ENCODE assay signal across 15 cellular contexts in the genomic region with DNA sequence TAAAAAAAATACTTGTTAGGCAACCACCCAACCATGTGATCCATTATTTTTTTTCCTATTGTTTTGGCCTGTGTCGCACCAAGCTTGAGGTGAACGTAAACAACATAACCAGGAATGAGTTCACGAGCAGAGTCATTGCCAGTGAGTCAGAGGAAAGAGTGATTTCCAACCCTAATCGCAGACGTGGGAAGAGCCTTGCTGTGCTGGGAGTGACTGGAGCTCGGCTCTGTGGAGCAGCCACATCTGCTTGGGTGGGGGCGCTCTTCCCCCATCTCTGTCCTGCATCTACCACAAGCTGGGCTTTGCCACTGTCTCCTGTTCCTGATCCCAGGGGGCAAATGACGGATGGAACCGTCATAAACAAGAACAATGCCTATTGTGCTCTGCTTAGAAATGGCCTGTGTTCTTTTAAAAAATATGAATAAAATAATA.
DNase-seq lines count a peak whose midpoint lies in the region; ATAC-seq, FAIRE-seq and TF ChIP-seq lines count a peak whose summit lies in the region.
"Had no signal": no experiment of that assay in that cellular context is flagged by ENCODE, and none has a peak within 500 bp of the region (broad histone marks: within the 10 kb centered on the region; RNA-seq: fewer than 3 reads in every experiment).

No MANE protein-coding gene starts in this region.

- H3K79me2 ChIP-seq in endothelial cell of umbilical vein (ENCODE audit: control insufficient read depth, insufficient read depth, low read length) (no peaks in the 10 kb centered on the region), neural progenitor cell (ENCODE audit: low read depth) (no peaks in the 10 kb centered on the region)

- H2AFZ ChIP-seq in endothelial cell of umbilical vein (ENCODE audit: low read depth, low read length) (no peak overlapping the region), neural progenitor cell (replicated peaks) (peak overlapping the region; percentile 71), neuronal stem cell (ENCODE audit: low read length) (no peak overlapping the region)

- no TSS peak for BruUV-seq in endothelial cell of umbilical vein (replicated peaks; lab: Mats Ljungman, UMichigan)

- H3K4ac ChIP-seq in neuronal stem cell (ENCODE audit: low read length): no peak overlapping the region

- intact Hi-C loops in endothelial cell of umbilical vein (cut with micrococcal nuclease): no loop called here

- H3K4me1 Mint-ChIP-seq in neural progenitor cell: peaks cover 7% of the 10 kb centered on the region
- H3K4me1 Mint-ChIP-seq in T-helper 2 cell treated with Interferon-gamma antibody and Interleukin-4, amounts not matched to agents 5 μg/mL and 100 μg/mL, for 36 hours (ENCODE audit: low read depth): no peaks in the 10 kb centered on the region
- H3K4me1 Mint-ChIP-seq in CD8-positive, alpha-beta memory T cell: no peaks in the 10 kb centered on the region

- H3K9me3 Mint-ChIP-seq in neural progenitor cell: no peaks in the 10 kb centered on the region
- H3K9me3 Mint-ChIP-seq in T-helper 2 cell treated with Interferon-gamma antibody and Interleukin-4, amounts not matched to agents 5 μg/mL and 100 μg/mL, for 36 hours: no peaks in the 10 kb centered on the region
- H3K9me3 Mint-ChIP-seq in CD8-positive, alpha-beta memory T cell: no peaks in the 10 kb centered on the region

- peaks cover 5% of the 10 kb centered on the region for H3F3A ChIP-seq in neural progenitor cell (ENCODE audit: low read depth)

- H3K27me3 ChIP-seq in endothelial cell of umbilical vein (ENCODE audit: control insufficient read depth in 2 of 2, insufficient read depth in 2 of 2, low read length in 2 of 2) (no peaks in the 10 kb centered on the region), neural progenitor cell (no peaks in the 10 kb centered on the region), neuronal stem cell (ENCODE audit: control insufficient read depth in 3 of 3, insufficient read depth in 3 of 3, low read depth in 1 of 3, low read length in 3 of 3) (no peaks in the 10 kb centered on the region)
- H3K27me3 ChIP-seq in CD8-positive, alpha-beta memory T cell (ENCODE audit: insufficient read depth, low read length, poor library complexity, severe bottlenecking): no peaks in the 10 kb centered on the region
- H3K27me3 ChIP-seq: sigmoid colon had no signal

- no peaks in the 10 kb centered on the region for H3K27me3 Mint-ChIP-seq in neural progenitor cell (ENCODE audit: insufficient read depth, low read depth)
- H3K27me3 Mint-ChIP-seq in T-helper 2 cell treated with Interferon-gamma antibody and Interleukin-4, amounts not matched to agents 5 μg/mL and 100 μg/mL, for 36 hours (ENCODE audit: low read depth): no peaks in the 10 kb centered on the region
- H3K27me3 Mint-ChIP-seq in CD8-positive, alpha-beta memory T cell: peaks cover 2 to 4% of the 10 kb centered on the region in 2 donors

- no peak overlapping the region for H3K4me3 ChIP-seq in endothelial cell of umbilical vein (replicated peaks in 1 of 3; ENCODE audit: insufficient read depth in 1 of 3, low read depth in 1 of 3, low read length in 3 of 3)
- H3K4me3 ChIP-seq in neural progenitor cell: no peak overlapping the region
- no peak overlapping the region for H3K4me3 ChIP-seq in CD8-positive, alpha-beta memory T cell (ENCODE audit: low read length)
- H3K4me3 ChIP-seq in neuronal stem cell (ENCODE audit: low read length in 2 of 2): no peak overlapping the region
- H3K4me3 ChIP-seq: left ventricle myocardium inferior, sigmoid colon had no signal

- TF ChIP-seq CTCF in endothelial cell of umbilical vein (IDR thresholded peaks at IDR 0.05; ENCODE audit: extremely low read depth in 1 of 2, insufficient read depth in 1 of 2, low read depth in 1 of 2, low read length in 2 of 2) (no peak), neural progenitor cell (IDR thresholded peaks at IDR 0.05) (peak; percentile 31)

- H3K27ac ChIP-seq in endothelial cell of umbilical vein (ENCODE audit: insufficient read depth, low read depth, low read length) (no peak overlapping the region), neural progenitor cell (no peak overlapping the region), neuronal stem cell (replicated peaks; ENCODE audit: low read length) (no peak overlapping the region)
- no peak overlapping the region for H3K27ac ChIP-seq in CD8-positive, alpha-beta memory T cell (ENCODE audit: low read depth, low read length)
- H3K27ac ChIP-seq: left ventricle myocardium inferior, sigmoid colon had no signal

- no peak overlapping the region for H2BK12ac ChIP-seq in neuronal stem cell (ENCODE audit: low read length)

- H3K9me1 ChIP-seq in endothelial cell of umbilical vein (replicated peaks; ENCODE audit: control insufficient read depth, extremely low read depth, insufficient read depth, low read length): no peaks in the 10 kb centered on the region

- H4K20me1 ChIP-seq in endothelial cell of umbilical vein (replicated peaks; ENCODE audit: control insufficient read depth, extremely low read depth, insufficient read depth, low read length): no peaks in the 10 kb centered on the region
- no peaks in the 10 kb centered on the region for H4K20me1 ChIP-seq in neural progenitor cell (ENCODE audit: low read depth)

- no peak overlapping the region for H4K91ac ChIP-seq in neuronal stem cell (ENCODE audit: low read depth, low read length, poor library complexity)

- no peak overlapping the region for H2AK5ac ChIP-seq in neuronal stem cell (ENCODE audit: low read depth, low read length)

- no peaks in the 10 kb centered on the region for H3K4me1 ChIP-seq in endothelial cell of umbilical vein (ENCODE audit: control insufficient read depth, extremely low read depth, insufficient read depth, low read length)
- H3K4me1 ChIP-seq in neural progenitor cell: peaks cover 14% of the 10 kb centered on the region
- no peaks in the 10 kb centered on the region for H3K4me1 ChIP-seq in CD8-positive, alpha-beta memory T cell (ENCODE audit: insufficient read depth, low read length)
- peaks cover 0 to 7% of the 10 kb centered on the region in 2 donors for H3K4me1 ChIP-seq in neuronal stem cell (ENCODE audit: control insufficient read depth in 2 of 2, insufficient read depth in 1 of 2, low read depth in 1 of 2, low read length in 2 of 2)
- H3K4me1 ChIP-seq: left ventricle myocardium inferior, sigmoid colon had no signal

- H3K9me3 ChIP-seq in endothelial cell of umbilical vein (replicated peaks; ENCODE audit: control insufficient read depth, insufficient read depth, low read length) (no peaks in the 10 kb centered on the region), neural progenitor cell (ENCODE audit: low read depth) (no peaks in the 10 kb centered on the region), neuronal stem cell (replicated peaks in 1 of 2; ENCODE audit: control insufficient read depth in 2 of 2, insufficient read depth in 1 of 2, low read depth in 1 of 2, low read length in 2 of 2) (no peaks in the 10 kb centered on the region)
- no peaks in the 10 kb centered on the region for H3K9me3 ChIP-seq in CD8-positive, alpha-beta memory T cell (ENCODE audit: low read length)
- H3K9me3 ChIP-seq: left ventricle myocardium inferior, sigmoid colon had no signal

- no peak overlapping the region for H3K23ac ChIP-seq in neuronal stem cell (ENCODE audit: low read depth, low read length, poor library complexity)

- no peak for TF ChIP-seq POLR2A in endothelial cell of umbilical vein (IDR thresholded peaks at IDR 0.05; ENCODE audit: low read depth, low read length)

- H2BK5ac ChIP-seq in neuronal stem cell (ENCODE audit: low read length): no peak overlapping the region

- no peak overlapping the region for H3K27ac Mint-ChIP-seq in neural progenitor cell
- no peak overlapping the region for H3K27ac Mint-ChIP-seq in T-helper 2 cell treated with Interferon-gamma antibody and Interleukin-4, amounts not matched to agents 5 μg/mL and 100 μg/mL, for 36 hours
- H3K27ac Mint-ChIP-seq in CD8-positive, alpha-beta memory T cell: no peak overlapping the region
- H3K27ac Mint-ChIP-seq: activated T-cell treated with anti-CD3 and anti-CD28 coated beads, Interleukin-2, amount 50 U/mL, for 72 hours had no signal

- no peak overlapping the region for H2BK15ac ChIP-seq in neuronal stem cell (ENCODE audit: low read length)

- H3K79me1 ChIP-seq in neuronal stem cell (ENCODE audit: low read depth, low read length): no peaks in the 10 kb centered on the region

- H3K18ac ChIP-seq in neuronal stem cell (ENCODE audit: low read length): no peak overlapping the region

- no peak for ATAC-seq in GM21619 (IDR thresholded peaks at IDR 0.05; ENCODE audit: unreplicated experiment)
- ATAC-seq: activated T-cell treated with anti-CD3 and anti-CD28 coated beads, Interleukin-2, amount 50 U/mL, for 72 hours had no signal

- no peaks in the 10 kb centered on the region for H3K36me3 Mint-ChIP-seq in neural progenitor cell
- no peaks in the 10 kb centered on the region for H3K36me3 Mint-ChIP-seq in T-helper 2 cell treated with Interferon-gamma antibody and Interleukin-4, amounts not matched to agents 5 μg/mL and 100 μg/mL, for 36 hours (ENCODE audit: low read depth)
- no peaks in the 10 kb centered on the region for H3K36me3 Mint-ChIP-seq in CD8-positive, alpha-beta memory T cell

- no peak overlapping the region for H4K8ac ChIP-seq in neuronal stem cell (ENCODE audit: low read depth, low read length)

- CTCF ChIA-PET in endothelial cell of umbilical vein (lab: Charles Lee): no interaction called here
- CTCF ChIA-PET in CD8-positive, alpha-beta memory T cell (lab: Charles Lee): no interaction called here

- POLR2A ChIA-PET in endothelial cell of umbilical vein (lab: Charles Lee): no interaction called here
- POLR2A ChIA-PET in CD8-positive, alpha-beta memory T cell (lab: Charles Lee): no interaction called here

- H3K9ac ChIP-seq in endothelial cell of umbilical vein (replicated peaks; ENCODE audit: extremely low read depth, insufficient read depth, low read length) (no peak overlapping the region), neural progenitor cell (no peak overlapping the region), neuronal stem cell (ENCODE audit: low read depth, low read length, poor library complexity) (no peak overlapping the region)

- H3K36me3 ChIP-seq in endothelial cell of umbilical vein (ENCODE audit: control insufficient read depth in 2 of 2, extremely low read depth in 1 of 2, insufficient read depth in 2 of 2, low read length in 2 of 2) (no peaks in the 10 kb centered on the region), neural progenitor cell (no peaks in the 10 kb centered on the region), neuronal stem cell (replicated peaks in 1 of 2; ENCODE audit: control insufficient read depth in 2 of 2, insufficient read depth in 2 of 2, low read length in 2 of 2) (no peaks in the 10 kb centered on the region)
- no peaks in the 10 kb centered on the region for H3K36me3 ChIP-seq in CD8-positive, alpha-beta memory T cell (ENCODE audit: insufficient read depth, low read length)
- H3K36me3 ChIP-seq: left ventricle myocardium inferior, sigmoid colon had no signal

- dilution Hi-C loops in endothelial cell of umbilical vein (cut with MboI; ENCODE audit: extremely low pct_ligation_motif_present, low sequenced_read_pairs): no loop called here

- WGBS in neuronal stem cell (ENCODE audit: extremely low coverage in 2 of 2, insufficient read length in 2 of 2, insufficient replicate concordance in 1 of 2), 2 donors: no CpG with 5 or more reads among the region's 9 CpGs

- no peak overlapping the region for H3K4me3 Mint-ChIP-seq in neural progenitor cell
- no peak overlapping the region for H3K4me3 Mint-ChIP-seq in T-helper 2 cell treated with Interferon-gamma antibody and Interleukin-4, amounts not matched to agents 5 μg/mL and 100 μg/mL, for 36 hours
- H3K4me3 Mint-ChIP-seq in CD8-positive, alpha-beta memory T cell: no peak overlapping the region
- H3K4me3 Mint-ChIP-seq: activated T-cell treated with anti-CD3 and anti-CD28 coated beads, Interleukin-2, amount 50 U/mL, for 72 hours had no signal

- no peak overlapping the region for H2BK120ac ChIP-seq in neuronal stem cell (ENCODE audit: low read depth, low read length)

- no peak for FAIRE-seq in endothelial cell of umbilical vein (lab: Jason Lieb, UNC)
- FAIRE-seq: G401.6 had no signal

- DNase-seq in COLO829 (ENCODE audit: low spot score): peak; percentile 8
- DNase-seq in NCI-H526 treated with DMSO at 0.1 percent for 48 hours (lab: John Stamatoyannopoulos, UW): peak; percentile 84
- peak; percentile 55 for DNase-seq in endothelial cell of umbilical vein (ENCODE audit: low read depth, low spot score)
- DNase-seq in neural progenitor cell (ENCODE audit: low spot score): peak; percentile 16
- no peak for DNase-seq in T-helper 2 cell treated with Interferon-gamma antibody and Interleukin-4, amounts not matched to agents 5 μg/mL and 100 μg/mL, for 36 hours (ENCODE audit: low spot score)
- DNase-seq in CD8-positive, alpha-beta memory T cell: no peak
- DNase-seq in neuronal stem cell (ENCODE audit: low spot score): no peak
- DNase-seq: activated T-cell treated with anti-CD3 and anti-CD28 coated beads, Interleukin-2, amount 50 U/mL, for 72 hours; effector CD4-positive, alpha-beta T cell; Kasumi-1; left ventricle myocardium inferior; NCI-H82; sigmoid colon had no signal

- no peak overlapping the region for H3K14ac ChIP-seq in neuronal stem cell (ENCODE audit: low read length)

- H3K4me2 ChIP-seq in endothelial cell of umbilical vein (ENCODE audit: insufficient read depth, low read length) (no peak overlapping the region), neural progenitor cell (no peak overlapping the region), neuronal stem cell (ENCODE audit: insufficient read depth, low read length, poor library complexity, severe bottlenecking) (no peak overlapping the region)

Comparison
In these comparisons a context has a peak if more than half of its experiments do, and no peak if none do; other contexts are left out.
1. DNase-seq: peak in COLO829 (single experiment), NCI-H526 treated with DMSO at 0.1 percent for 48 hours (single experiment), endothelial cell of umbilical vein (single experiment) and neural progenitor cell (single experiment); none in T-helper 2 cell treated with Interferon-gamma antibody and Interleukin-4, amounts not matched to agents 5 μg/mL and 100 μg/mL, for 36 hours (single experiment), CD8-positive, alpha-beta memory T cell (0 of 5) and neuronal stem cell (single experiment).